Comparison of ENCODE assay signal across 28 cellular contexts in genomic region chr6:23969344-23969743, GRCh38.
"Had no signal": no experiment of that assay in that cellular context is flagged by ENCODE, and none has a peak within 500 bp of the region (broad histone marks: within the 10 kb centered on the region; RNA-seq: fewer than 3 reads in every experiment).

No MANE protein-coding gene starts in this region.

- H3K4me1 ChIP-seq: colonic mucosa, esophagus muscularis mucosa, esophagus squamous epithelium, foreskin keratinocyte, gastrocnemius medialis, gastroesophageal sphincter, heart left ventricle, heart right ventricle had no signal

- FAIRE-seq: endometrium, endothelial cell of umbilical vein, frontal cortex had no signal

- H2AFZ ChIP-seq: hepatocyte had no signal

- H3K27ac ChIP-seq: colonic mucosa, coronary artery, dorsolateral prefrontal cortex, epithelial cell of prostate, esophagus muscularis mucosa, esophagus squamous epithelium, foreskin keratinocyte, gastrocnemius medialis, gastroesophageal sphincter, heart left ventricle, heart right ventricle, hepatocyte had no signal

- H3K4me2 ChIP-seq: hepatocyte had no signal

- H3K9me3 ChIP-seq: colonic mucosa, esophagus muscularis mucosa, esophagus squamous epithelium, gastrocnemius medialis, gastroesophageal sphincter had no signal

- DNase-seq: colonic mucosa; cortex of kidney; dermis blood vessel endothelial cell; dorsolateral prefrontal cortex; effector CD4-positive, alpha-beta T cell; effector CD8-positive, alpha-beta T cell; effector memory CD4-positive, alpha-beta T cell; effector memory CD8-positive, alpha-beta T cell; endodermal cell; erythroblast; esophagus squamous epithelium; foreskin fibroblast; foreskin keratinocyte; foreskin melanocyte; gastrocnemius medialis; glutamatergic neuron; head of caudate nucleus; heart left ventricle; heart right ventricle had no signal

- H3K36me3 ChIP-seq: colonic mucosa, esophagus muscularis mucosa, esophagus squamous epithelium, gastrocnemius medialis, gastroesophageal sphincter, heart left ventricle, heart right ventricle had no signal

- H3K79me2 ChIP-seq: hepatocyte had no signal

- H3K4me3 ChIP-seq: colonic mucosa, coronary artery, dorsolateral prefrontal cortex, esophagus muscularis mucosa, esophagus squamous epithelium, gastrocnemius medialis, gastroesophageal sphincter, heart left ventricle, heart right ventricle, hepatocyte had no signal

- ATAC-seq: effector memory CD8-positive, alpha-beta T cell; esophagus mucosa; foreskin keratinocyte; gastrocnemius medialis; gastroesophageal sphincter; heart left ventricle; heart right ventricle had no signal

- H3K27me3 ChIP-seq: colonic mucosa, esophagus muscularis mucosa, esophagus squamous epithelium, foreskin keratinocyte, gastrocnemius medialis, gastroesophageal sphincter, heart left ventricle, heart right ventricle, hepatocyte had no signal
